28 cellular contexts compared by ENCODE assay signal in the genomic region with DNA sequence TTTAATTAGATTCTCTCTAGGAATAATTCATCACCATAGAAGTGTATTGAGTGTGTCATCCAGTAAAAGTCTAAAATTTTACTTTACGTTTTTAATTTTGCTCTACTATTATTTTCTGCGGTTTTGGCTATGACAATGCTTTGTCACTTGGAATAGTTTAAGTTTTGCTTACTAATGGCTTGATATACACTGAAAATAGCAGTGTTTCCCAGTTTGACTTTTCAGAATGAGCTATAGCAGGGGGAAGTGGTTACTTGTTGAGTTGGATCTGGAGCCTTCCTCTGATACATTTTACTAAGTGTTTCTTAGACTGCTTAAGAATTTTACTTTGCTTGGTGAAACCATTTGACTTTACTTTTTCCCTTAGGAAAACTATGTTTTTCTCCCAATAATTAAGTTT. TPM values are rescaled to one million over a fixed set of nuclear protein-coding genes. Genes with fewer than 3 reads are reported as not detected.
"Had no signal": no experiment of that assay in that cellular context is flagged by ENCODE, and none has a peak within 500 bp of the region (broad histone marks: within the 10 kb centered on the region; RNA-seq: fewer than 3 reads in every experiment).

No MANE protein-coding gene starts in this region.

- DNase-seq: cortex of kidney; effector memory CD4-positive, alpha-beta T cell; heart left ventricle; hippocampal formation; left colon; left ventricle myocardium superior; mesendoderm; naive B cell; posterior cingulate gyrus; spleen; stimulated activated CD4-positive, alpha-beta T cell treated with anti-CD3 and anti-CD28 coated beads, Interleukin-15, amount 100 ng/mL, for 24 hours; stimulated activated CD4-positive, alpha-beta T cell treated with anti-CD3 and anti-CD28 coated beads, Interleukin-1b, Interleukin-23, amount 100 ng/mL, for 48 hours; stimulated activated CD4-positive, alpha-beta T cell treated with anti-CD3 and anti-CD28 coated beads, Interleukin-4, amount 100 ng/mL, for 24 hours; stimulated activated naive B cell treated with anti-CD40 and anti-IgM and Interleukin-4, amounts not matched to agents 10 μg/mL and 1 μg/mL and 100 μg/mL, for 72 hours; stomach; substantia nigra; transverse colon had no signal

- H3K4me3 ChIP-seq: heart left ventricle, spleen, stomach, thoracic aorta, transverse colon had no signal

- H3K9me3 ChIP-seq: heart left ventricle, spleen, stomach, thoracic aorta, transverse colon had no signal

- H3K9me3 Mint-ChIP-seq: naive B cell; stimulated activated naive B cell treated with anti-CD40 and anti-IgM and Interleukin-4, amounts not matched to agents 10 μg/mL and 1 μg/mL and 100 μg/mL, for 72 hours had no signal

- H3K27me3 Mint-ChIP-seq: naive B cell; stimulated activated naive B cell treated with anti-CD40 and anti-IgM and Interleukin-4, amounts not matched to agents 10 μg/mL and 1 μg/mL and 100 μg/mL, for 72 hours had no signal

- H3K27ac ChIP-seq: heart left ventricle, spleen, stomach, thoracic aorta, transverse colon had no signal

- H3K27me3 ChIP-seq: heart left ventricle, spleen, stomach, transverse colon had no signal

- H3K4me3 Mint-ChIP-seq: naive B cell; stimulated activated naive B cell treated with anti-CD40 and anti-IgM and Interleukin-4, amounts not matched to agents 10 μg/mL and 1 μg/mL and 100 μg/mL, for 72 hours had no signal

- ATAC-seq: esophagus mucosa; heart left ventricle; left colon; left ventricle myocardium superior; sciatic nerve; stimulated activated naive B cell treated with anti-CD40 and anti-IgM and Interleukin-4, amounts not matched to agents 10 μg/mL and 1 μg/mL and 100 μg/mL, for 72 hours had no signal

- H3K27ac Mint-ChIP-seq: stimulated activated naive B cell treated with anti-CD40 and anti-IgM and Interleukin-4, amounts not matched to agents 10 μg/mL and 1 μg/mL and 100 μg/mL, for 72 hours had no signal

RNA-seq across cellular contexts. Expression of a gene that starts 53.2 kb away (rescaled TPM):
- total RNA-seq: left ventricle myocardium superior had no signal

RNA-seq across cellular contexts. Expression of a gene that starts 55.8 kb away (rescaled TPM):
- total RNA-seq: esophagus mucosa, fibroblast of lung, frontal cortex, glomerular endothelial cell, heart left ventricle, kidney epithelial cell, left colon, left ventricle myocardium superior, lung microvascular endothelial cell, osteocyte, pulmonary artery endothelial cell, sciatic nerve, spleen, stomach, thoracic aorta, transverse colon, ureter had no signal
